Comparison of ENCODE assay signal across 9 cellular contexts in the genomic region with DNA sequence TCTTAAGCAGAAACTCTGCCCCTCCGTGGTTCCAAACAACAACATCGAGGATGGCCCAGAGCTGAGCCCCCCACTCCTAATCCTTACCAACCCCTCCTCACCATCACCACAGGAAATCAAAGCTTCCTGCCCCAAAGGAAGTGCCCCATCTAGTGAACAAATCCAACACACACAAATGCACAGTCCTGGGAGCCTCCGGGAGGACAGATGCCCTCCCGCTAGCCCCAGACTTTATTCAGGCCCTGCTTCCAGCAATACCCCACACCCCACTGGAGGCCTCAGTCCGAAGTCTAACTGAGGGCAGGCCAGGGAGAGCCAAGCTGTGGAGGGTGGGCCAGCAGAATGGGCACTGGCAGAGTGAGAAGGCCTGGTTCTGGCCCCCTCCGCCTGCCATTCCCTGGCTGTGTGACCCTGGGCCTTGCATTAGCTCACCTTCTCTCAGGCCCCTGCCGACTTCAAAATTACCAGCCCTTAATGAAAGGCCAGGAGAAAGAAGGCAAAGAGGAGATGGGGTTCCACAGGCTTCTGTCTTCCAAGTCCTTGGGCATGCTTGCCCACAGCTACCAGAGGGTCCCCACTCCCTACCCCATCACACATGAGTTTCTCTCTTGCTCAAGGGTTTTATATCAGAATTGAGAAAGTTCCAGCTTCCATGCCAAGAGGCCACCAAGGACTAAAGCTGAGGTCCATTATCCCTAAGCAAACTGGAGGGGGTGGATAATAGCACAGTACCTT. TPM values are rescaled to one million over a fixed set of nuclear protein-coding genes. Genes with fewer than 3 reads are reported as not detected.
DNase-seq lines count a peak whose midpoint lies in the region; ATAC-seq, FAIRE-seq and TF ChIP-seq lines count a peak whose summit lies in the region.
"Had no signal": no experiment of that assay in that cellular context is flagged by ENCODE, and none has a peak within 500 bp of the region (broad histone marks: within the 10 kb centered on the region; RNA-seq: fewer than 3 reads in every experiment).

No MANE protein-coding gene starts in this region.

- 70% methylated on average over 4 of the region's 7 CpGs for WGBS in SK-N-SH (ENCODE audit: low lambda C conversion rate)

- H3K9me1 ChIP-seq in keratinocyte (ENCODE audit: control insufficient read depth, extremely low read depth, insufficient read depth, low read length): peaks cover 13% of the 10 kb centered on the region

- H3K4me3 ChIP-seq in SK-N-SH (ENCODE audit: low read depth in 2 of 2, low read length in 1 of 2) (peak overlapping the region; percentile 22 to 83; a peak in 2 of 4 replicates), keratinocyte (ENCODE audit: control insufficient read depth in 2 of 3, extremely low read depth in 1 of 3, insufficient read depth in 2 of 3, low read depth in 1 of 3, low read length in 3 of 3) (peak overlapping the region in 2 of 3 experiments; percentile 79 to 82)

- H3K27ac ChIP-seq in SK-N-SH (ENCODE audit: low read depth in 2 of 2, low read length in 1 of 2): peak overlapping the region; percentile 76 to 92; a peak in 3 of 4 replicates
- H3K27ac ChIP-seq in keratinocyte (ENCODE audit: control insufficient read depth, insufficient read depth, low read length): peak overlapping the region; percentile 8
- H3K27ac ChIP-seq in temporal lobe (ENCODE audit: low read depth, low read length): peak overlapping the region; percentile 44
- H3K27ac ChIP-seq: C4-2B had no signal

- H4K20me1 ChIP-seq in SK-N-SH (ENCODE audit: insufficient read depth) (peaks cover 58% of the 10 kb centered on the region), keratinocyte (ENCODE audit: control insufficient read depth, extremely low read depth, insufficient read depth, low read length) (peaks cover 7% of the 10 kb centered on the region)

- H3K9me3 ChIP-seq in SK-N-SH (no peaks in the 10 kb centered on the region), keratinocyte (ENCODE audit: control insufficient read depth, low read depth, low read length) (no peaks in the 10 kb centered on the region)

- peak overlapping the region; percentile 97 for H3K4me2 ChIP-seq in SK-N-SH
- peak overlapping the region; percentile 91 for H3K4me2 ChIP-seq in keratinocyte (ENCODE audit: control insufficient read depth, extremely low read depth, insufficient read depth, low read depth, low read length)

- no peak for ATAC-seq in SK-N-SH treated with all-trans-retinoic acid at 6 μM for 48 hours
- no peak for ATAC-seq in GM21717 (IDR thresholded peaks at IDR 0.05; ENCODE audit: unreplicated experiment)
- no peak for ATAC-seq in HG03196 (IDR thresholded peaks at IDR 0.05; ENCODE audit: unreplicated experiment)

- H3K4me3 Mint-ChIP-seq in activated naive CD8-positive, alpha-beta T cell: peak overlapping the region; percentile 94

- peak overlapping the region; percentile 99 for H3K27ac Mint-ChIP-seq in activated naive CD8-positive, alpha-beta T cell

- H3K27me3 ChIP-seq in SK-N-SH (ENCODE audit: insufficient read depth) (no peaks in the 10 kb centered on the region), keratinocyte (ENCODE audit: control insufficient read depth, extremely low read depth, insufficient read depth, low read length) (no peaks in the 10 kb centered on the region)

- H3K79me2 ChIP-seq in SK-N-SH (ENCODE audit: insufficient read depth) (peaks cover 85% of the 10 kb centered on the region), keratinocyte (ENCODE audit: control insufficient read depth, insufficient read depth, low read length) (peaks cover 78% of the 10 kb centered on the region)

- no peaks in the 10 kb centered on the region for H3K9me2 ChIP-seq in SK-N-SH

- peaks cover 14% of the 10 kb centered on the region for H3F3A ChIP-seq in SK-N-SH (replicated peaks; ENCODE audit: insufficient read depth)

- no peak for FAIRE-seq in keratinocyte (lab: Jason Lieb, UNC)

- TF ChIP-seq RAD21 in SK-N-SH (IDR thresholded peaks at IDR 0.05; ENCODE audit: low read length): no peak

- peak; percentile 30 for TF ChIP-seq CTCF in SK-N-SH (IDR thresholded peaks at IDR 0.05)
- TF ChIP-seq CTCF in keratinocyte (optimal IDR thresholded peaks at IDR 0.05 in 1 of 3, IDR thresholded peaks at IDR 0.05 in 1 of 3, conservative IDR thresholded peaks at IDR 0.05 in 1 of 3; ENCODE audit: extremely low read depth in 1 of 3, insufficient read depth in 2 of 3, low read length in 3 of 3): peak in 2 of 3 experiments; percentile 16 to 17

- H3K4me1 ChIP-seq in SK-N-SH (ENCODE audit: control insufficient read depth in 1 of 2, insufficient read depth in 2 of 2, low read depth in 1 of 2, low read length in 1 of 2) (peaks cover 47 to 57% of the 10 kb centered on the region in 2 experiments), keratinocyte (ENCODE audit: control insufficient read depth, extremely low read depth, insufficient read depth, low read length) (peaks cover 58% of the 10 kb centered on the region)

- dilution Hi-C loops in keratinocyte (cut with MboI; ENCODE audit: extremely low pct_ligation_motif_present, low sequenced_read_pairs): no loop called here

- no peak for TF ChIP-seq EP300 in SK-N-SH (IDR thresholded peaks at IDR 0.05; ENCODE audit: borderline replicate concordance in 1 of 2, low read depth in 1 of 2, low read length in 1 of 2)

- peaks cover 78% of the 10 kb centered on the region for H3K4me1 Mint-ChIP-seq in activated naive CD8-positive, alpha-beta T cell (ENCODE audit: low read depth)

- no peaks in the 10 kb centered on the region for H3K27me3 Mint-ChIP-seq in activated naive CD8-positive, alpha-beta T cell

- POLR2A ChIA-PET in SK-N-SH (lab: Yijun Ruan, JAX): interaction anchor here (1.1 to 1.8 kb wide), 2 partner anchors 9 to 13 kb away, joined by 3 to 7 read pairs; no protein-coding TSS in a partner anchor

- peaks cover 3 to 6% of the 10 kb centered on the region in 2 experiments for H3K36me3 ChIP-seq in SK-N-SH (replicated peaks in 1 of 2; ENCODE audit: control insufficient read depth in 1 of 2, insufficient read depth in 2 of 2, low read length in 1 of 2)
- H3K36me3 ChIP-seq in keratinocyte (ENCODE audit: control insufficient read depth in 2 of 2, extremely low read depth in 1 of 2, insufficient read depth in 2 of 2, low read length in 2 of 2): peaks cover 3 to 23% of the 10 kb centered on the region in 2 experiments

- CTCF ChIA-PET in SK-N-SH (lab: Yijun Ruan, JAX): interaction anchor here (1.0 to 7.3 kb wide), 17 partner anchors 10 to 169 kb away, joined by 3 to 59 read pairs (median 6); partner anchors contain the start of gene RAPGEF3

- H3K9me3 Mint-ChIP-seq in activated naive CD8-positive, alpha-beta T cell (ENCODE audit: low read depth): no peaks in the 10 kb centered on the region

- no peak for DNase-seq in SK-N-SH
- no peak for DNase-seq in keratinocyte (ENCODE audit: low read depth, low spot score)
- DNase-seq in HCEC 1CT: no peak

- H2AFZ ChIP-seq in SK-N-SH (ENCODE audit: low read depth) (no peak overlapping the region), keratinocyte (ENCODE audit: control insufficient read depth, low read length) (no peak overlapping the region)

- H3K9ac ChIP-seq in SK-N-SH (peak overlapping the region; percentile 98; the same call in 1 of the 2 replicates), keratinocyte (ENCODE audit: control insufficient read depth, extremely low read depth, insufficient read depth, low read length) (peak overlapping the region; percentile 69)

- H3K36me3 Mint-ChIP-seq in activated naive CD8-positive, alpha-beta T cell: peaks cover 15% of the 10 kb centered on the region

TF ChIP-seq in SK-N-SH treated with all-trans-retinoic acid at 6 μM for 48 hours, 23 proteins besides CTCF, POLR2A, EP300 and RAD21 (continues in another document):
- TF ChIP-seq ARNTL (CRISPR knock-in tag; IDR thresholded peaks at IDR 0.05; ENCODE audit: borderline replicate concordance, low read depth) (no peak), BACH2 (CRISPR knock-in tag; IDR thresholded peaks at IDR 0.05; ENCODE audit: borderline replicate concordance) (no peak), ISL1 (CRISPR knock-in tag; IDR thresholded peaks at IDR 0.05) (no peak), ZNF565 (CRISPR knock-in tag; conservative IDR thresholded peaks at IDR 0.05; ENCODE audit: low read depth) (no peak)

RNA-seq across cellular contexts. Expression of gene HDAC7, which starts 2.3 kb away (rescaled TPM):
- 32.7 and 51.0 TPM in 2 replicates for polyA plus RNA-seq in SK-N-SH (2012; rRNA removed)
- 20.4 and 31.4 TPM in 2 replicates for polyA plus RNA-seq in SK-N-SH (2012; cell fraction: cytosol; rRNA removed)
- polyA plus RNA-seq in SK-N-SH (2012; cell fraction: nucleus; rRNA removed): 227 and 305 TPM in 2 replicates
- 15.8 to 32.4 TPM (median 17.0 TPM) in 3 replicates for polyA plus RNA-seq in keratinocyte
- 27.9 TPM for polyA plus RNA-seq in keratinocyte (2011; ENCODE audit: low read depth)
- polyA plus RNA-seq in keratinocyte (2011; cell fraction: cytosol; rRNA removed): 13.0 and 21.8 TPM in 2 replicates
- 67.6 and 79.0 TPM in 2 replicates for polyA plus RNA-seq in keratinocyte (2011; cell fraction: nucleus; rRNA removed)
- 24.3 and 37.1 TPM in 2 replicates for polyA plus RNA-seq in keratinocyte (2012; ENCODE audit: low replicate concordance)
- 13.7 to 55.7 TPM (median 18.8 TPM) in 3 replicates for polyA minus RNA-seq in keratinocyte
- polyA minus RNA-seq in keratinocyte (2011; cell fraction: cytosol; rRNA and poly(A)+ RNA removed): 32.6 TPM
- 23.3 and 24.6 TPM in 2 replicates for polyA minus RNA-seq in keratinocyte (2011; cell fraction: nucleus; rRNA and poly(A)+ RNA removed)
- total RNA-seq in temporal lobe: 10.8 TPM

RNA-seq across cellular contexts. Expression of gene SLC48A1, which starts 44.4 kb away (rescaled TPM):
- polyA plus RNA-seq in SK-N-SH (2012; rRNA removed) (7.3 and 8.1 TPM in 2 replicates), keratinocyte (7.8 to 15.3 TPM (median 8.1 TPM) in 3 replicates)
- 4.7 and 6.8 TPM in 2 replicates for polyA plus RNA-seq in SK-N-SH (2012; cell fraction: cytosol; rRNA removed)
- 13.1 and 16.1 TPM in 2 replicates for polyA plus RNA-seq in SK-N-SH (2012; cell fraction: nucleus; rRNA removed)
- polyA plus RNA-seq in keratinocyte (2011; ENCODE audit: low read depth): 1.5 TPM
- polyA plus RNA-seq in keratinocyte (2011; cell fraction: cytosol; rRNA removed): 10.8 and 12.2 TPM in 2 replicates
- polyA plus RNA-seq in keratinocyte (2011; cell fraction: nucleus; rRNA removed): 14.4 and 18.3 TPM in 2 replicates
- polyA plus RNA-seq in keratinocyte (2012; ENCODE audit: low replicate concordance): 11.7 and 13.6 TPM in 2 replicates
- polyA minus RNA-seq in keratinocyte: 12.8 to 29.3 TPM (median 16.5 TPM) in 3 replicates
- polyA minus RNA-seq in keratinocyte (2011; cell fraction: cytosol; rRNA and poly(A)+ RNA removed): 16.5 TPM
- polyA minus RNA-seq in keratinocyte (2011; cell fraction: nucleus; rRNA and poly(A)+ RNA removed): 5.4 and 5.8 TPM in 2 replicates
- total RNA-seq in temporal lobe: 7.4 TPM

RNA-seq across cellular contexts. Expression of gene RAPGEF3, which starts 58.8 kb away (rescaled TPM):
- polyA plus RNA-seq in SK-N-SH (2012; rRNA removed) (0.90 and 0.93 TPM in 2 replicates), keratinocyte (4.1 to 5.7 TPM (median 5.1 TPM) in 3 replicates)
- 0.23 and 0.42 TPM in 2 replicates for polyA plus RNA-seq in SK-N-SH (2012; cell fraction: cytosol; rRNA removed)
- 3.8 and 4.7 TPM in 2 replicates for polyA plus RNA-seq in SK-N-SH (2012; cell fraction: nucleus; rRNA removed)
- polyA plus RNA-seq in keratinocyte (2011; ENCODE audit: low read depth): 2.2 TPM
- 1.8 and 2.7 TPM in 2 replicates for polyA plus RNA-seq in keratinocyte (2011; cell fraction: cytosol; rRNA removed)
- 13.1 and 17.2 TPM in 2 replicates for polyA plus RNA-seq in keratinocyte (2011; cell fraction: nucleus; rRNA removed)
- polyA plus RNA-seq in keratinocyte (2012; ENCODE audit: low replicate concordance): 1.9 and 6.5 TPM in 2 replicates
- polyA minus RNA-seq in keratinocyte: 5.5 to 25.3 TPM (median 5.9 TPM) in 3 replicates
- 8.1 TPM for polyA minus RNA-seq in keratinocyte (2011; cell fraction: cytosol; rRNA and poly(A)+ RNA removed)
- polyA minus RNA-seq in keratinocyte (2011; cell fraction: nucleus; rRNA and poly(A)+ RNA removed): 5.7 and 7.1 TPM in 2 replicates
- 6.9 TPM for total RNA-seq in temporal lobe

Comparison
In these comparisons a context has a peak if more than half of its experiments do, and no peak if none do; other contexts are left out.
1. H3K27ac ChIP-seq: peak in every context shown above with its lines; median percentile 84 in SK-N-SH; 44 in temporal lobe; 8 in keratinocyte.